ENCODE assay signal across 1 cellular context in the genomic region with DNA sequence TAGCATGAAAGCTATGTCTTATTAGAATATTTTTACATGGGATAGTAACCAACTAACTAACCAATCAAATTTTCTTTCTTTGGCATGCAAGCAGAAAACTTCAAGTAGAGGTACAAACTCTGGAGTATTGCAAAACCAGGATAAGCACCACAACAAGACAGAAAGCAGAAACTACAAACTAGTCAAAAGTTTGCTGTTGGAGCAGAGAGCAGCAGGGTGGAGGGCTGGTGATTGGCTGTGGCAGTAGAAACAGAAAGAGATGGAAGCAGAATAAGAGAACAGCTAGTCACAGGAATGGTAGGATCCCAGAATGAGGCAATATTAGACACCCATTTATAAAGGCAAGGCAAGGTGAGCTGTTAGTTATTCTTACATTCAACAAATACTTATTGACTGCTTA.
TF ChIP-seq lines count a peak whose summit lies in the region.

No MANE protein-coding gene starts in this region.

TF ChIP-seq in IMR-90, 13 proteins besides CTCF, POLR2A, EP300 and RAD21 (continued from another document):
- TF ChIP-seq, protein P1, sequence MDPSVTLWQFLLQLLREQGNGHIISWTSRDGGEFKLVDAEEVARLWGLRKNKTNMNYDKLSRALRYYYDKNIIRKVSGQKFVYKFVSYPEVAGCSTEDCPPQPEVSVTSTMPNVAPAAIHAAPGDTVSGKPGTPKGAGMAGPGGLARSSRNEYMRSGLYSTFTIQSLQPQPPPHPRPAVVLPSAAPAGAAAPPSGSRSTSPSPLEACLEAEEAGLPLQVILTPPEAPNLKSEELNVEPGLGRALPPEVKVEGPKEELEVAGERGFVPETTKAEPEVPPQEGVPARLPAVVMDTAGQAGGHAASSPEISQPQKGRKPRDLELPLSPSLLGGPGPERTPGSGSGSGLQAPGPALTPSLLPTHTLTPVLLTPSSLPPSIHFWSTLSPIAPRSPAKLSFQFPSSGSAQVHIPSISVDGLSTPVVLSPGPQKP (IDR thresholded peaks at IDR 0.05; ENCODE audit: borderline replicate concordance, low read depth, low read length): no peak
- TF ChIP-seq RCOR1 (IDR thresholded peaks at IDR 0.05; ENCODE audit: insufficient replicate concordance, low read length) (no peak), SMC3 (IDR thresholded peaks at IDR 0.05; ENCODE audit: low read depth, low read length) (no peak), MAZ (IDR thresholded peaks at IDR 0.05; ENCODE audit: borderline replicate concordance, low read depth, low read length) (no peak)
- TF ChIP-seq, protein P2, sequence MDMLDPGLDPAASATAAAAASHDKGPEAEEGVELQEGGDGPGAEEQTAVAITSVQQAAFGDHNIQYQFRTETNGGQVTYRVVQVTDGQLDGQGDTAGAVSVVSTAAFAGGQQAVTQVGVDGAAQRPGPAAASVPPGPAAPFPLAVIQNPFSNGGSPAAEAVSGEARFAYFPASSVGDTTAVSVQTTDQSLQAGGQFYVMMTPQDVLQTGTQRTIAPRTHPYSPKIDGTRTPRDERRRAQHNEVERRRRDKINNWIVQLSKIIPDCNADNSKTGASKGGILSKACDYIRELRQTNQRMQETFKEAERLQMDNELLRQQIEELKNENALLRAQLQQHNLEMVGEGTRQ (IDR thresholded peaks at IDR 0.05; ENCODE audit: low read depth, low read length): no peak
